ENCODE assay signal across 1 cellular context in genomic region chr13:21053231-21053630, GRCh38.
TF ChIP-seq lines count a peak whose summit lies in the region.

No MANE protein-coding gene starts in this region.

TF ChIP-seq in GM12878, 131 proteins besides CTCF, POLR2A, EP300 and RAD21:
- TF ChIP-seq, protein P1, sequence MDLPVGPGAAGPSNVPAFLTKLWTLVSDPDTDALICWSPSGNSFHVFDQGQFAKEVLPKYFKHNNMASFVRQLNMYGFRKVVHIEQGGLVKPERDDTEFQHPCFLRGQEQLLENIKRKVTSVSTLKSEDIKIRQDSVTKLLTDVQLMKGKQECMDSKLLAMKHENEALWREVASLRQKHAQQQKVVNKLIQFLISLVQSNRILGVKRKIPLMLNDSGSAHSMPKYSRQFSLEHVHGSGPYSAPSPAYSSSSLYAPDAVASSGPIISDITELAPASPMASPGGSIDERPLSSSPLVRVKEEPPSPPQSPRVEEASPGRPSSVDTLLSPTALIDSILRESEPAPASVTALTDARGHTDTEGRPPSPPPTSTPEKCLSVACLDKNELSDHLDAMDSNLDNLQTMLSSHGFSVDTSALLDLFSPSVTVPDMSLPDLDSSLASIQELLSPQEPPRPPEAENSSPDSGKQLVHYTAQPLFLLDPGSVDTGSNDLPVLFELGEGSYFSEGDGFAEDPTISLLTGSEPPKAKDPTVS (IDR thresholded peaks at IDR 0.05; ENCODE audit: low read depth, low read length): no peak
- TF ChIP-seq TARDBP (IDR thresholded peaks at IDR 0.05; ENCODE audit: borderline replicate concordance): no peak
- TF ChIP-seq SUZ12 (IDR thresholded peaks at IDR 0.05; ENCODE audit: unreplicated experiment): no peak
- TF ChIP-seq, protein P2, sequence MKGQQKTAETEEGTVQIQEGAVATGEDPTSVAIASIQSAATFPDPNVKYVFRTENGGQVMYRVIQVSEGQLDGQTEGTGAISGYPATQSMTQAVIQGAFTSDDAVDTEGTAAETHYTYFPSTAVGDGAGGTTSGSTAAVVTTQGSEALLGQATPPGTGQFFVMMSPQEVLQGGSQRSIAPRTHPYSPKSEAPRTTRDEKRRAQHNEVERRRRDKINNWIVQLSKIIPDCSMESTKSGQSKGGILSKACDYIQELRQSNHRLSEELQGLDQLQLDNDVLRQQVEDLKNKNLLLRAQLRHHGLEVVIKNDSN (IDR thresholded peaks at IDR 0.05; ENCODE audit: borderline replicate concordance, extremely low read length, insufficient read depth, low read depth, low read length): no peak
- TF ChIP-seq FOXK2 (IDR thresholded peaks at IDR 0.05): no peak
- TF ChIP-seq BMI1 (IDR thresholded peaks at IDR 0.05; ENCODE audit: borderline replicate concordance): no peak
- TF ChIP-seq, protein P3, sequence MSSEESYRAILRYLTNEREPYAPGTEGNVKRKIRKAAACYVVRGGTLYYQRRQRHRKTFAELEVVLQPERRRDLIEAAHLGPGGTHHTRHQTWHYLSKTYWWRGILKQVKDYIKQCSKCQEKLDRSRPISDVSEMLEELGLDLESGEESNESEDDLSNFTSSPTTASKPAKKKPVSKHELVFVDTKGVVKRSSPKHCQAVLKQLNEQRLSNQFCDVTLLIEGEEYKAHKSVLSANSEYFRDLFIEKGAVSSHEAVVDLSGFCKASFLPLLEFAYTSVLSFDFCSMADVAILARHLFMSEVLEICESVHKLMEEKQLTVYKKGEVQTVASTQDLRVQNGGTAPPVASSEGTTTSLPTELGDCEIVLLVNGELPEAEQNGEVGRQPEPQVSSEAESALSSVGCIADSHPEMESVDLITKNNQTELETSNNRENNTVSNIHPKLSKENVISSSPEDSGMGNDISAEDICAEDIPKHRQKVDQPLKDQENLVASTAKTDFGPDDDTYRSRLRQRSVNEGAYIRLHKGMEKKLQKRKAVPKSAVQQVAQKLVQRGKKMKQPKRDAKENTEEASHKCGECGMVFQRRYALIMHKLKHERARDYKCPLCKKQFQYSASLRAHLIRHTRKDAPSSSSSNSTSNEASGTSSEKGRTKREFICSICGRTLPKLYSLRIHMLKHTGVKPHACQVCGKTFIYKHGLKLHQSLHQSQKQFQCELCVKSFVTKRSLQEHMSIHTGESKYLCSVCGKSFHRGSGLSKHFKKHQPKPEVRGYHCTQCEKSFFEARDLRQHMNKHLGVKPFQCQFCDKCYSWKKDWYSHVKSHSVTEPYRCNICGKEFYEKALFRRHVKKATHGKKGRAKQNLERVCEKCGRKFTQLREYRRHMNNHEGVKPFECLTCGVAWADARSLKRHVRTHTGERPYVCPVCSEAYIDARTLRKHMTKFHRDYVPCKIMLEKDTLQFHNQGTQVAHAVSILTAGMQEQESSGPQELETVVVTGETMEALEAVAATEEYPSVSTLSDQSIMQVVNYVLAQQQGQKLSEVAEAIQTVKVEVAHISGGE (CRISPR knock-in tag; IDR thresholded peaks at IDR 0.05): no peak
- TF ChIP-seq HCFC1 (IDR thresholded peaks at IDR 0.05; ENCODE audit: low read length): no peak
- no peak for TF ChIP-seq GATAD2B (conservative IDR thresholded peaks at IDR 0.05; ENCODE audit: low read depth)
- no peak for TF ChIP-seq EED (IDR thresholded peaks at IDR 0.05; ENCODE audit: low read depth)
- no peak for TF ChIP-seq TCF12 (IDR thresholded peaks at IDR 0.05; ENCODE audit: low read depth, low read length)
- TF ChIP-seq, protein P4, sequence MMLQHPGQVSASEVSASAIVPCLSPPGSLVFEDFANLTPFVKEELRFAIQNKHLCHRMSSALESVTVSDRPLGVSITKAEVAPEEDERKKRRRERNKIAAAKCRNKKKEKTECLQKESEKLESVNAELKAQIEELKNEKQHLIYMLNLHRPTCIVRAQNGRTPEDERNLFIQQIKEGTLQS (IDR thresholded peaks at IDR 0.05; ENCODE audit: borderline replicate concordance, extremely low read depth, low read depth, low read length): no peak
- TF ChIP-seq, protein P5, sequence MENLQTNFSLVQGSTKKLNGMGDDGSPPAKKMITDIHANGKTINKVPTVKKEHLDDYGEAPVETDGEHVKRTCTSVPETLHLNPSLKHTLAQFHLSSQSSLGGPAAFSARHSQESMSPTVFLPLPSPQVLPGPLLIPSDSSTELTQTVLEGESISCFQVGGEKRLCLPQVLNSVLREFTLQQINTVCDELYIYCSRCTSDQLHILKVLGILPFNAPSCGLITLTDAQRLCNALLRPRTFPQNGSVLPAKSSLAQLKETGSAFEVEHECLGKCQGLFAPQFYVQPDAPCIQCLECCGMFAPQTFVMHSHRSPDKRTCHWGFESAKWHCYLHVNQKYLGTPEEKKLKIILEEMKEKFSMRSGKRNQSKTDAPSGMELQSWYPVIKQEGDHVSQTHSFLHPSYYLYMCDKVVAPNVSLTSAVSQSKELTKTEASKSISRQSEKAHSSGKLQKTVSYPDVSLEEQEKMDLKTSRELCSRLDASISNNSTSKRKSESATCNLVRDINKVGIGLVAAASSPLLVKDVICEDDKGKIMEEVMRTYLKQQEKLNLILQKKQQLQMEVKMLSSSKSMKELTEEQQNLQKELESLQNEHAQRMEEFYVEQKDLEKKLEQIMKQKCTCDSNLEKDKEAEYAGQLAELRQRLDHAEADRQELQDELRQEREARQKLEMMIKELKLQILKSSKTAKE (IDR thresholded peaks at IDR 0.05; ENCODE audit: low read depth, poor library complexity, severe bottlenecking): no peak
- no peak for TF ChIP-seq RBBP5 (conservative IDR thresholded peaks at IDR 0.05)
- TF ChIP-seq, protein P6, sequence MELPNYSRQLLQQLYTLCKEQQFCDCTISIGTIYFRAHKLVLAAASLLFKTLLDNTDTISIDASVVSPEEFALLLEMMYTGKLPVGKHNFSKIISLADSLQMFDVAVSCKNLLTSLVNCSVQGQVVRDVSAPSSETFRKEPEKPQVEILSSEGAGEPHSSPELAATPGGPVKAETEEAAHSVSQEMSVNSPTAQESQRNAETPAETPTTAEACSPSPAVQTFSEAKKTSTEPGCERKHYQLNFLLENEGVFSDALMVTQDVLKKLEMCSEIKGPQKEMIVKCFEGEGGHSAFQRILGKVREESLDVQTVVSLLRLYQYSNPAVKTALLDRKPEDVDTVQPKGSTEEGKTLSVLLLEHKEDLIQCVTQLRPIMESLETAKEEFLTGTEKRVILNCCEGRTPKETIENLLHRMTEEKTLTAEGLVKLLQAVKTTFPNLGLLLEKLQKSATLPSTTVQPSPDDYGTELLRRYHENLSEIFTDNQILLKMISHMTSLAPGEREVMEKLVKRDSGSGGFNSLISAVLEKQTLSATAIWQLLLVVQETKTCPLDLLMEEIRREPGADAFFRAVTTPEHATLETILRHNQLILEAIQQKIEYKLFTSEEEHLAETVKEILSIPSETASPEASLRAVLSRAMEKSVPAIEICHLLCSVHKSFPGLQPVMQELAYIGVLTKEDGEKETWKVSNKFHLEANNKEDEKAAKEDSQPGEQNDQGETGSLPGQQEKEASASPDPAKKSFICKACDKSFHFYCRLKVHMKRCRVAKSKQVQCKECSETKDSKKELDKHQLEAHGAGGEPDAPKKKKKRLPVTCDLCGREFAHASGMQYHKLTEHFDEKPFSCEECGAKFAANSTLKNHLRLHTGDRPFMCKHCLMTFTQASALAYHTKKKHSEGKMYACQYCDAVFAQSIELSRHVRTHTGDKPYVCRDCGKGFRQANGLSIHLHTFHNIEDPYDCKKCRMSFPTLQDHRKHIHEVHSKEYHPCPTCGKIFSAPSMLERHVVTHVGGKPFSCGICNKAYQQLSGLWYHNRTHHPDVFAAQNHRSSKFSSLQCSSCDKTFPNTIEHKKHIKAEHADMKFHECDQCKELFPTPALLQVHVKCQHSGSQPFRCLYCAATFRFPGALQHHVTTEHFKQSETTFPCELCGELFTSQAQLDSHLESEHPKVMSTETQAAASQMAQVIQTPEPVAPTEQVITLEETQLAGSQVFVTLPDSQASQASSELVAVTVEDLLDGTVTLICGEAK (IDR thresholded peaks at IDR 0.05; ENCODE audit: borderline replicate concordance): no peak
- no peak for TF ChIP-seq ZBED1 (IDR thresholded peaks at IDR 0.05; ENCODE audit: borderline replicate concordance)
- no peak for TF ChIP-seq HDAC6 (IDR thresholded peaks at IDR 0.05; ENCODE audit: unreplicated experiment)
- TF ChIP-seq IRF4 (IDR thresholded peaks at IDR 0.05; ENCODE audit: low read depth, low read length): no peak
- no peak for TF ChIP-seq SIX5 (IDR thresholded peaks at IDR 0.05; ENCODE audit: low read depth, low read length, severe bottlenecking)
